Comparison of ENCODE assay signal across 8 cellular contexts in the genomic region with DNA sequence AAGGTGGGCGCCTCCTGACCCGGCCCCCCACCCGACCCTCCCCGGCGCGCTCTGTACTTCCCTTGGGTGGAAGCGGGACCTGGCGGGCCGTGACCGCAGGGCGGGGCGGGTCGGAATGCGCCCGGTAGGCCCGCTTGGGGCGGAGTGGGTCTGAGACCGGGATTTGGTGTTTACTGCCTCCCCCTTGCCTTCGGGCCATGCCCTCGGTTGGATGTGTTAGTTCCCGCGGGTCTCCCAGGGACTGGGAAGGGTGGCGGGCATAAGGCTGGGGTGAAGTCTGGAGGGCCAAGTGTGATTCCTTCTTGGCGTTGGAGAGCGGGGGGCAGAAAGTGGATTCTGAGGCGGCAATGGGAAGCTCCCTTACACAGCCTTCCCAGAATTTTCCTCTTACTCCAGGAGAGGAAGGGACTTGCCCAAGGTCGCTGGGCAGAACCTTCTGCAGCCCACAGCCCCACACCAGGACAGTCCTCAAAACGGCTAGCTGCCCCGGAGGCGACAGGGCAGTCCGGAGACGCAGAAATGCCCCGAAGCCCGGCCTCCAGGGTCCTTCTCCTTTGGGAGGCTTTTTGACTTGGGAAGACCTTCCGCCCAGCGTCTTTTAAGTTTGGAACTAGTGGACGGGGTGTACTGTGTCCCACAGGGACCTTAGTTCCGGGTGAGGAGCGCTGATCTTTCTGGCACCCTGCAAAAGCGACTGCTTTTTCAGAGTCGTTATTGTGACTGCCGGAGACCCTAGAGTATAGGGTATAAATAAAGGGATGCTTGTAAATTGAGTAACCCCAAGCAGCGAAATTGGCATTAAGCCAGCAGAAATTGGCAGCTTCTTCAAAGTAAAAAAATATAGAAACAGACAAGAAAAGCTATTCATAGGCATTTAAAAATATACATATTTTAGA.
DNase-seq lines count a peak whose midpoint lies in the region; ATAC-seq and TF ChIP-seq lines count a peak whose summit lies in the region.

No MANE protein-coding gene starts in this region.

- H3K4me3 ChIP-seq in brain microvascular endothelial cell (ENCODE audit: low read depth, low read length) (peak overlapping the region; percentile 91), iPS-20b (ENCODE audit: low read length) (peak overlapping the region; percentile 94)

- in situ Hi-C loops in brain microvascular endothelial cell (cut with HindIII; ENCODE audit: low pct_ligation_motif_present, low sequenced_read_pairs): no loop called here

- H3K9ac ChIP-seq in iPS-20b (ENCODE audit: low read depth, low read length): peak overlapping the region; percentile 85

- POLR2A ChIA-PET in RWPE1 (lab: Yijun Ruan, JAX; ENCODE audit: low non-redundant PET): interaction anchor here (0.7 kb wide), 1 partner anchor 94 kb away, joined by 3 read pairs; no protein-coding TSS in a partner anchor

- no peak for TF ChIP-seq CTCF in RWPE1 (conservative IDR thresholded peaks at IDR 0.05; ENCODE audit: low read depth)
- no peak for TF ChIP-seq CTCF in brain microvascular endothelial cell (IDR thresholded peaks at IDR 0.05; ENCODE audit: low read depth, low read length, missing control alignments)

- H3K9me3 ChIP-seq in iPS-20b (ENCODE audit: insufficient read depth, low read depth, low read length): peaks cover 8% of the 10 kb centered on the region; the same call in 1 of the 2 replicates

- ATAC-seq in GM19043 (IDR thresholded peaks at IDR 0.05; ENCODE audit: low read depth, unreplicated experiment): peak; percentile 32
- ATAC-seq in HG03139 (IDR thresholded peaks at IDR 0.05; ENCODE audit: unreplicated experiment): peak; percentile 35

- CTCF ChIA-PET in RWPE1 (lab: Yijun Ruan, JAX): interaction anchor here (0.7 to 1.5 kb wide), 3 partner anchors 51 to 644 kb away, joined by 3 to 6 read pairs (median 4); no protein-coding TSS in a partner anchor

- no peaks in the 10 kb centered on the region for H3K36me3 ChIP-seq in brain microvascular endothelial cell (replicated peaks)
- 0 out of 2 replicates have a peak, but pooled peaks cover 5% of the 10 kb centered on the region for H3K36me3 ChIP-seq in iPS-20b (ENCODE audit: insufficient read depth, low read depth, low read length)

- H3K27ac ChIP-seq in RWPE1: peak overlapping the region; percentile 88
- H3K27ac ChIP-seq in brain microvascular endothelial cell: peak overlapping the region; percentile 57
- no peak overlapping the region for H3K27ac ChIP-seq in iPS-20b (ENCODE audit: low read length)

- DNase-seq in COLO829 (ENCODE audit: low spot score): peak; percentile 61
- peak; percentile 52 for DNase-seq in RWPE1 (ENCODE audit: low spot score)
- peak; percentile 30 for DNase-seq in brain microvascular endothelial cell
- DNase-seq in smooth muscle cell of the brain vasculature (ENCODE audit: low read depth, low spot score): peak; percentile 49
- DNase-seq in NCI-H1092 treated with DMSO at 0.1 percent for 48 hours (lab: John Stamatoyannopoulos, UW): no peak

- H3K27me3 ChIP-seq in brain microvascular endothelial cell (replicated peaks) (no peaks in the 10 kb centered on the region), iPS-20b (ENCODE audit: insufficient read depth, low read length) (no peaks in the 10 kb centered on the region)

- 0 out of 2 replicates have a peak, but pooled peaks cover 3% of the 10 kb centered on the region for H3K4me1 ChIP-seq in iPS-20b (ENCODE audit: insufficient read depth, low read length)
